8 cellular contexts compared by ENCODE assay signal in genomic region chr10:24209421-24209770, GRCh38. TPM values are rescaled to one million over a fixed set of nuclear protein-coding genes. Genes with fewer than 3 reads are reported as not detected.
A peak's percentile ranks its signal among the peaks of the same experiment; 100 is the strongest.
DNase-seq lines count a peak whose midpoint lies in the region; ATAC-seq, FAIRE-seq and TF ChIP-seq lines count a peak whose summit lies in the region.

No MANE protein-coding gene starts in this region.

- SMC1A ChIA-PET in GM12878 (lab: Charles Lee; ENCODE audit: uncharacterized antibody, unreplicated experiment), result interaction anchor here (1.0 to 2.9 kb wide), 10 partner anchors 11 to 296 kb away, joined by 3 to 16 read pairs (median 4); no protein-coding TSS in a partner anchor

- no peaks in the 10 kb centered on the region for H3K9me3 Mint-ChIP-seq in Caco-2 (ENCODE audit: unreplicated experiment)

- H3K27me3 Mint-ChIP-seq in Caco-2 (ENCODE audit: insufficient read depth, unreplicated experiment), result no peaks in the 10 kb centered on the region

- H3K4me3 ChIP-seq in Caco-2 (ENCODE audit: low read depth, low read length), result peak overlapping the region; percentile 65
- peak overlapping the region; percentile 77 for H3K4me3 ChIP-seq in HUES64 (ENCODE audit: low read length)
- H3K4me3 ChIP-seq in GM12878, result peak overlapping the region; percentile 62
- peak overlapping the region; percentile 53 for H3K4me3 ChIP-seq in lower lobe of right lung
- peak overlapping the region in 2 of 3 donors; percentile 46 to 74 for H3K4me3 ChIP-seq in thyroid gland (replicated peaks in 1 of 3)

- DNase-seq in Caco-2 (peak in 1 of 2 experiments; percentile 24), GM20000 (ENCODE audit: low spot score) (peak; percentile 47), GM12878 (ENCODE audit: low read depth, low spot score) (no peak), lower lobe of right lung (no peak), thyroid gland (peak in 1 of 2 donors; percentile 19), NCI-H2171 treated with DMSO at 0.1 percent for 48 hours (lab: John Stamatoyannopoulos, UW) (no peak), cortex of kidney (lab: John Stamatoyannopoulos, UW) (no peak)

- peak in 1 of 2 experiments; percentile 18; a peak in 1 of 4 replicates for TF ChIP-seq EP300 in GM12878 (IDR thresholded peaks at IDR 0.05; ENCODE audit: borderline replicate concordance in 1 of 2, control insufficient read depth in 1 of 2, low read depth in 2 of 2, low read length in 2 of 2)

- CTCF ChIA-PET in Caco-2 (lab: Charles Lee), result interaction anchor here (0.5 to 0.9 kb wide), 5 partner anchors 15 to 226 kb away, joined by 3 to 7 read pairs (median 3); no protein-coding TSS in a partner anchor
- CTCF ChIA-PET in GM12878 (lab: Yijun Ruan, JAX), result interaction anchor here (0.7 to 5.3 kb wide), 9 partner anchors 10 to 310 kb away, joined by 3 to 22 read pairs (median 3); no protein-coding TSS in a partner anchor

- peak overlapping the region; percentile 93 for H3K27ac Mint-ChIP-seq in Caco-2 (ENCODE audit: unreplicated experiment)

- no peaks in the 10 kb centered on the region for H4K20me1 ChIP-seq in GM12878 (ENCODE audit: control insufficient read depth, insufficient read depth)

- TF ChIP-seq POLR2A in GM12878 (IDR thresholded peaks at IDR 0.05; ENCODE audit: low read depth, low read length), result no peak
- no peak for TF ChIP-seq POLR2A in thyroid gland (IDR thresholded peaks at IDR 0.05)

- ATAC-seq in GM12878 (peak; percentile 74), lower lobe of right lung (peak in 1 of 2 donors; percentile 13)

- H3K4me2 ChIP-seq in GM12878 (ENCODE audit: control insufficient read depth, insufficient read depth), result peak overlapping the region; percentile 45

- H3K36me3 Mint-ChIP-seq in Caco-2 (ENCODE audit: insufficient read depth, unreplicated experiment), result peaks cover 23% of the 10 kb centered on the region

- RAD21 ChIA-PET in GM12878 (lab: Charles Lee; ENCODE audit: unreplicated experiment), result interaction anchor here (0.6 to 2.0 kb wide), 10 partner anchors 8 to 258 kb away, joined by 3 to 8 read pairs (median 4); no protein-coding TSS in a partner anchor

- POLR2A ChIA-PET in Caco-2 (lab: Charles Lee), result interaction anchor here (0.5 to 1.4 kb wide), 18 partner anchors 10 to 999 kb away, joined by 3 to 10 read pairs (median 5); no protein-coding TSS in a partner anchor
- POLR2A ChIA-PET in GM12878 (lab: Charles Lee), result interaction anchor here (0.7 to 1.7 kb wide), 4 partner anchors 84 to 499 kb away, joined by 3 to 5 read pairs (median 4); no protein-coding TSS in a partner anchor

- H3K9ac ChIP-seq in HUES64 (ENCODE audit: low read depth, low read length) (peak overlapping the region; percentile 78), GM12878 (ENCODE audit: control insufficient read depth, insufficient read depth, low read length) (peak overlapping the region; percentile 28)

- H3K4me1 Mint-ChIP-seq in Caco-2 (ENCODE audit: low read depth, unreplicated experiment), result peaks cover 63% of the 10 kb centered on the region

- H3K9me3 ChIP-seq in Caco-2, result no peaks in the 10 kb centered on the region; the same call in 1 of the 2 replicates
- H3K9me3 ChIP-seq in HUES64 (ENCODE audit: insufficient read depth, low read depth, low read length), result no peaks in the 10 kb centered on the region
- H3K9me3 ChIP-seq in GM12878 (replicated peaks; ENCODE audit: control insufficient read depth, insufficient read depth, low read length), result no peaks in the 10 kb centered on the region
- H3K9me3 ChIP-seq in lower lobe of right lung, result no peaks in the 10 kb centered on the region
- H3K9me3 ChIP-seq in thyroid gland, result no peaks in the 10 kb centered on the region

- H3K4me3 Mint-ChIP-seq in Caco-2 (ENCODE audit: unreplicated experiment), result peak overlapping the region; percentile 91

- WGBS in HUES64, result 1% methylated on average over 5 of the region's 5 CpGs
- 2% methylated on average over 5 of the region's 5 CpGs for WGBS in GM12878 (ENCODE audit: insufficient coverage, insufficient replicate concordance, low lambda C conversion rate, missing lambda C conversion rate)
- WGBS in thyroid gland, 2 donors, result 0 to 5% methylated on average over 5 of the region's 5 CpGs

- in situ Hi-C loops in GM12878 (cut with MboI), result no loop called here

- no peak for TF ChIP-seq CTCF in Caco-2 (IDR thresholded peaks at IDR 0.05; ENCODE audit: insufficient read depth in 1 of 2, low read depth in 1 of 2, low read length in 1 of 2, severe bottlenecking in 1 of 2, unreplicated experiment in 1 of 2)
- TF ChIP-seq CTCF in GM20000 (IDR thresholded peaks at IDR 0.05; ENCODE audit: extremely low read depth, missing control alignments), result no peak
- TF ChIP-seq CTCF in GM12878 (IDR thresholded peaks at IDR 0.05 in 2 of 3, conservative IDR thresholded peaks at IDR 0.05 in 1 of 3; ENCODE audit: control insufficient read depth in 2 of 3, extremely low read depth in 1 of 3, insufficient read depth in 1 of 3, low read depth in 3 of 3, low read length in 3 of 3), result no peak
- TF ChIP-seq CTCF in lower lobe of right lung (IDR thresholded peaks at IDR 0.05), result no peak
- no peak for TF ChIP-seq CTCF in thyroid gland (IDR thresholded peaks at IDR 0.05)

- TF ChIP-seq RAD21 in GM12878 (IDR thresholded peaks at IDR 0.05; ENCODE audit: insufficient read depth, low read depth, low read length), result no peak

- intact Hi-C loops in Caco-2 (cut with micrococcal nuclease; ENCODE audit: unreplicated experiment) (loop anchor here (1.0 to 5.0 kb wide), 8 partner anchors 29 to 513 kb away; partner anchors contain the start of gene ARHGAP21), GM12878 (cut with micrococcal nuclease; ENCODE audit: unreplicated experiment) (loop anchor here (1.0 kb wide), 1 partner anchor 174 kb away; no protein-coding TSS in a partner anchor), lower lobe of right lung (cut with DNase I) (no loop called here), thyroid gland (cut with DNase I) (no loop called here)

- no peaks in the 10 kb centered on the region for H3K27me3 ChIP-seq in Caco-2 (replicated peaks; ENCODE audit: control insufficient read depth, insufficient read depth, low read length)
- no peaks in the 10 kb centered on the region for H3K27me3 ChIP-seq in HUES64 (ENCODE audit: insufficient read depth, low read length)
- no peaks in the 10 kb centered on the region for H3K27me3 ChIP-seq in GM12878 (replicated peaks in 1 of 2; ENCODE audit: control insufficient read depth in 2 of 2, insufficient read depth in 2 of 2, low read length in 1 of 2)
- no peaks in the 10 kb centered on the region for H3K27me3 ChIP-seq in lower lobe of right lung (ENCODE audit: low read depth)
- H3K27me3 ChIP-seq in thyroid gland, result no peaks in the 10 kb centered on the region

- no peak for FAIRE-seq in GM12878 (lab: Jason Lieb, UNC)

- H3K36me3 ChIP-seq in Caco-2 (ENCODE audit: control insufficient read depth, insufficient read depth, low read length) (peaks cover 1% of the 10 kb centered on the region; the same call in 1 of the 2 replicates), HUES64 (ENCODE audit: insufficient read depth, low read length) (no peaks in the 10 kb centered on the region), GM12878 (ENCODE audit: control insufficient read depth in 2 of 2, insufficient read depth in 2 of 2, low read length in 1 of 2) (no peaks in the 10 kb centered on the region), lower lobe of right lung (no peaks in the 10 kb centered on the region), thyroid gland (no peaks in the 10 kb centered on the region)

- no peaks in the 10 kb centered on the region; the same call in 1 of the 2 replicates for H3K79me2 ChIP-seq in GM12878 (ENCODE audit: control insufficient read depth, insufficient read depth, low read length)

- peaks cover 49% of the 10 kb centered on the region for H3K4me1 ChIP-seq in Caco-2
- H3K4me1 ChIP-seq in HUES64 (ENCODE audit: insufficient read depth, low read length), result peaks cover 56% of the 10 kb centered on the region
- H3K4me1 ChIP-seq in GM12878 (ENCODE audit: control insufficient read depth, insufficient read depth, low read length), result peaks cover 9% of the 10 kb centered on the region
- H3K4me1 ChIP-seq in lower lobe of right lung, result peaks cover 26% of the 10 kb centered on the region
- peaks cover 58 to 61% of the 10 kb centered on the region in 2 donors for H3K4me1 ChIP-seq in thyroid gland

- peak overlapping the region; percentile 6 for H2AFZ ChIP-seq in GM12878 (ENCODE audit: control insufficient read depth, low read depth, low read length)

- H3K27ac ChIP-seq in HUES64 (ENCODE audit: low read depth, low read length) (peak overlapping the region; percentile 84), GM12878 (ENCODE audit: control insufficient read depth, insufficient read depth) (peak overlapping the region; percentile 62), lower lobe of right lung (peak overlapping the region; percentile 87), thyroid gland (peak overlapping the region; percentile 92 to 99 (median 94))

- BruUV-seq in Caco-2 (replicated peaks; lab: Mats Ljungman, UMichigan) (TSS peak; percentile 76), GM12878 (replicated peaks; lab: Mats Ljungman, UMichigan) (TSS peak; percentile 64)

TF ChIP-seq in GM12878, 131 proteins besides CTCF, POLR2A, EP300 and RAD21 (continues in another document):
- TF ChIP-seq JUNB (IDR thresholded peaks at IDR 0.05) (peak; percentile 21; the same call in 1 of the 2 replicates), SPI1 (IDR thresholded peaks at IDR 0.05; ENCODE audit: borderline replicate concordance, insufficient read depth, low read depth, low read length) (no peak), SMAD5 (IDR thresholded peaks at IDR 0.05; ENCODE audit: low read depth) (no peak), BHLHE40 (IDR thresholded peaks at IDR 0.05; ENCODE audit: borderline replicate concordance in 1 of 2, low read depth in 2 of 2, low read length in 1 of 2) (0 out of 4 replicates have a peak, but pooled peaks have one; percentile 6 to 17)

RNA-seq across cellular contexts. Expression of gene KIAA1217, which starts 0.5 kb away (rescaled TPM):
- total RNA-seq in Caco-2 (2022) (166 and 171 TPM in 2 replicates), GM12878 (2014; rRNA removed) (1.5 and 1.6 TPM in 2 replicates), GM12878 (2014; rRNA removed; fragmentation: Illumina TruSeq; extraction: Trizol) (1.8 and 1.9 TPM in 2 replicates), GM12878 (2021) (3.8 and 4.6 TPM in 2 replicates), lower lobe of right lung (37.2 TPM), thyroid gland (100 to 1,000 TPM in 1 of 4 donors, 10 to 100 TPM in 3; 67.3 to 104 (median 89.8) TPM)
- 8.7 TPM for polyA plus RNA-seq in HUES64 (2013, experiment 1 of 2)
- polyA plus RNA-seq in HUES64 (2013, experiment 2 of 2), result 10.1 TPM
- total RNA-seq in GM12878 (2013; cell fraction: nucleolus; rRNA removed), result 104 and 108 TPM in 2 replicates
- 1.4 TPM for polyA plus RNA-seq in GM12878 (2011; ENCODE audit: low read depth)
- polyA plus RNA-seq in GM12878 (2011; rRNA removed) (1.1 and 2.0 TPM in 2 replicates), GM12878 (2014; fragmentation: Illumina TruSeq; extraction: Trizol) (3.5 and 5.0 TPM in 2 replicates), GM12878 (2014; fragmentation: Nextera tagmentation; extraction: Ambion mirVana) (under 1 TPM; 0.57 to 0.71 TPM), GM12878 (2014; rRNA removed) (1.7 and 2.7 TPM in 2 replicates), GM12878 (2016; fragmentation: Nextera tagmentation; extraction: Ambion mirVana) (1 to 10 TPM; 2.2 to 2.9 TPM)
- polyA plus RNA-seq in GM12878 (2011; cell fraction: cytosol; rRNA removed), result 0.62 and 1.1 TPM in 2 replicates
- 4.1 and 4.6 TPM in 2 replicates for polyA plus RNA-seq in GM12878 (2011; cell fraction: nucleus; rRNA removed)
- polyA plus RNA-seq in GM12878 (2012), result 2.4 and 3.2 TPM in 2 replicates
- polyA minus RNA-seq in GM12878 (2011; rRNA and poly(A)+ RNA removed), result 2.2 and 2.6 TPM in 2 replicates
- 0.53 and 2.9 TPM in 2 replicates for polyA minus RNA-seq in GM12878 (2011; cell fraction: cytosol; rRNA and poly(A)+ RNA removed)
- polyA minus RNA-seq in GM12878 (2011; cell fraction: nucleus; rRNA and poly(A)+ RNA removed), result 4.6 and 5.5 TPM in 2 replicates

Comparison
In these comparisons a context has a peak if more than half of its experiments do, and no peak if none do; other contexts are left out.
1. intact Hi-C loops: an anchor here in Caco-2 (1.0 to 5.0 kb wide) and GM12878 (1.0 kb wide); none called in lower lobe of right lung and thyroid gland.